19 cellular contexts compared by ENCODE assay signal in genomic region chr21:21230672-21231071, GRCh38.
DNase-seq lines count a peak whose midpoint lies in the region; ATAC-seq and TF ChIP-seq lines count a peak whose summit lies in the region.
"Had no signal": no experiment of that assay in that cellular context is flagged by ENCODE, and none has a peak within 500 bp of the region (broad histone marks: within the 10 kb centered on the region; RNA-seq: fewer than 3 reads in every experiment).

No MANE protein-coding gene starts in this region.

- ATAC-seq in GM21528 (IDR thresholded peaks at IDR 0.05; ENCODE audit: low FRiP score, unreplicated experiment) (no peak), HG02623 (IDR thresholded peaks at IDR 0.05; ENCODE audit: unreplicated experiment) (no peak)
- ATAC-seq: activated naive CD8-positive, alpha-beta T cell treated with anti-CD3 and anti-CD28 coated beads, Interleukin-2, amount 50 U/mL, for 24 hours; heart right ventricle; naive thymus-derived CD8-positive, alpha-beta T cell; sciatic nerve; stimulated activated effector memory CD8-positive, alpha-beta T cell treated with anti-CD3 and anti-CD28 coated beads, Interleukin-12 subunit alpha, Interleukin-12 subunit beta, amount 100 ng/mL, for 72 hours had no signal

- no peaks in the 10 kb centered on the region for H3K36me3 ChIP-seq in GM23248 (ENCODE audit: low read depth)
- H3K36me3 ChIP-seq in MM.1S (replicated peaks; ENCODE audit: insufficient read depth, low read length) = no peaks in the 10 kb centered on the region
- H3K36me3 ChIP-seq in hepatocyte (replicated peaks; ENCODE audit: insufficient read depth, low read depth) = no peaks in the 10 kb centered on the region
- H3K36me3 ChIP-seq: esophagus muscularis mucosa, heart right ventricle had no signal

- no peak overlapping the region for H3K27ac ChIP-seq in GM23248
- no peak overlapping the region for H3K27ac ChIP-seq in MM.1S (ENCODE audit: low read length)
- H3K27ac ChIP-seq in hepatocyte = no peak overlapping the region
- H3K27ac ChIP-seq: esophagus muscularis mucosa, heart right ventricle, parathyroid adenoma, SK-N-MC had no signal

- H3K9me3 ChIP-seq in GM23248 (ENCODE audit: low read depth) = no peaks in the 10 kb centered on the region
- H3K9me3 ChIP-seq in MM.1S (replicated peaks; ENCODE audit: insufficient read depth, low read length) = no peaks in the 10 kb centered on the region
- no peaks in the 10 kb centered on the region for H3K9me3 ChIP-seq in hepatocyte (ENCODE audit: low read depth)
- H3K9me3 ChIP-seq: esophagus muscularis mucosa, heart right ventricle had no signal

- no peak for TF ChIP-seq CTCF in MM.1S (IDR thresholded peaks at IDR 0.05; ENCODE audit: low read length)
- TF ChIP-seq CTCF in hepatocyte (IDR thresholded peaks at IDR 0.05; ENCODE audit: poor library complexity) = no peak

- no peak overlapping the region for H2AFZ ChIP-seq in GM23248
- H2AFZ ChIP-seq in MM.1S (ENCODE audit: low read length) = no peak overlapping the region
- no peak overlapping the region for H2AFZ ChIP-seq in hepatocyte
- H2AFZ ChIP-seq: parathyroid adenoma had no signal

- no peaks in the 10 kb centered on the region for H3K9me2 ChIP-seq in GM23248 (ENCODE audit: insufficient read depth)
- no peaks in the 10 kb centered on the region for H3K9me2 ChIP-seq in MM.1S (replicated peaks; ENCODE audit: insufficient read depth, low read length)
- H3K9me2 ChIP-seq in hepatocyte (replicated peaks; ENCODE audit: insufficient read depth) = no peaks in the 10 kb centered on the region

- peak; percentile 15 for DNase-seq in GM23248
- peak; percentile 38 for DNase-seq in MM.1S
- peak; percentile 45 for DNase-seq in amniotic epithelial cell (ENCODE audit: low read depth)
- DNase-seq in hepatocyte (ENCODE audit: low spot score) = peak; percentile 46
- DNase-seq in ureter (ENCODE audit: low spot score) = no peak
- DNase-seq: activated CD4-positive, alpha-beta T cell treated with anti-CD3 and anti-CD28 coated beads for 1 hour; activated naive CD8-positive, alpha-beta T cell treated with anti-CD3 and anti-CD28 coated beads, Interleukin-2, amount 50 U/mL, for 24 hours; CD8-positive, alpha-beta memory T cell; heart right ventricle; HFFc6; naive thymus-derived CD8-positive, alpha-beta T cell; NCI-H1436 had no signal

- H3K4me3 ChIP-seq in GM23248 = no peak overlapping the region
- H3K4me3 ChIP-seq in MM.1S (ENCODE audit: low read length) = no peak overlapping the region
- H3K4me3 ChIP-seq in hepatocyte = no peak overlapping the region
- H3K4me3 ChIP-seq: esophagus muscularis mucosa, heart right ventricle, SK-N-MC had no signal

- no peaks in the 10 kb centered on the region for H4K20me1 ChIP-seq in GM23248 (ENCODE audit: insufficient read depth)
- H4K20me1 ChIP-seq in MM.1S (ENCODE audit: insufficient read depth, low read length) = no peaks in the 10 kb centered on the region
- H4K20me1 ChIP-seq in hepatocyte (ENCODE audit: insufficient read depth, poor library complexity, severe bottlenecking) = no peaks in the 10 kb centered on the region

- no peaks in the 10 kb centered on the region for H3K27me3 ChIP-seq in GM23248 (replicated peaks; ENCODE audit: insufficient read depth)
- no peaks in the 10 kb centered on the region for H3K27me3 ChIP-seq in MM.1S (replicated peaks; ENCODE audit: insufficient read depth, low read length)
- no peaks in the 10 kb centered on the region for H3K27me3 ChIP-seq in hepatocyte
- H3K27me3 ChIP-seq: esophagus muscularis mucosa, heart right ventricle had no signal

- no peak overlapping the region for H3K9ac ChIP-seq in GM23248
- H3K9ac ChIP-seq in MM.1S (ENCODE audit: low read length) = no peak overlapping the region
- H3K9ac ChIP-seq: parathyroid adenoma had no signal

- WGBS in GM23248 (ENCODE audit: low coverage in 1 of 2, low lambda C conversion rate in 2 of 2, missing lambda C conversion rate in 2 of 2), 2 experiments = 62 to 65% methylated on average over 3 of the region's 3 CpGs
- WGBS in hepatocyte (ENCODE audit: low lambda C conversion rate, missing lambda C conversion rate) = 43% methylated on average over 3 of the region's 3 CpGs

- in situ Hi-C loops in GM23248 (cut with MboI) = loop anchor here (25.0 kb wide), 1 partner anchor 1557 kb away; no protein-coding TSS in a partner anchor

- H3K4me1 ChIP-seq in GM23248 (ENCODE audit: insufficient read depth) (no peaks in the 10 kb centered on the region), MM.1S (ENCODE audit: low read length) (no peaks in the 10 kb centered on the region), hepatocyte (ENCODE audit: insufficient read depth) (no peaks in the 10 kb centered on the region)
- H3K4me1 ChIP-seq: esophagus muscularis mucosa, heart right ventricle, parathyroid adenoma had no signal

- no peak overlapping the region for H3K4me2 ChIP-seq in GM23248 (ENCODE audit: unreplicated experiment)
- no peak overlapping the region for H3K4me2 ChIP-seq in MM.1S (ENCODE audit: low read depth, low read length)
- no peak overlapping the region for H3K4me2 ChIP-seq in hepatocyte

- H3K79me2 ChIP-seq in GM23248 (ENCODE audit: insufficient read depth) = no peaks in the 10 kb centered on the region
- no peaks in the 10 kb centered on the region for H3K79me2 ChIP-seq in MM.1S (ENCODE audit: low read length)
- H3K79me2 ChIP-seq in hepatocyte = no peaks in the 10 kb centered on the region
- H3K79me2 ChIP-seq: parathyroid adenoma had no signal

- H3F3A ChIP-seq in GM23248 (ENCODE audit: insufficient read depth) (no peaks in the 10 kb centered on the region), MM.1S (ENCODE audit: insufficient read depth, low read length) (no peaks in the 10 kb centered on the region)
